In genomic region chr2:213271947-213272346, GRCh38 we compare ENCODE assay signal across 35 cellular contexts.
"Had no signal": no experiment of that assay in that cellular context is flagged by ENCODE, and none has a peak within 500 bp of the region (broad histone marks: within the 10 kb centered on the region; RNA-seq: fewer than 3 reads in every experiment).

No MANE protein-coding gene starts in this region.

- H3K4me3 ChIP-seq: MG63 had no signal

- H3K27me3 ChIP-seq: MG63 had no signal

- H3K36me3 ChIP-seq: MG63 had no signal

- DNase-seq: MG63, MM.1S, MV-4-11, NCI-H1092, NCI-H1092 treated with DMSO at 0.1 percent for 48 hours, NCI-H1105, NCI-H1105 treated with DMSO at 0.1 percent for 48 hours, NCI-H1417, NCI-H1417 treated with DMSO at 0.1 percent for 48 hours, NCI-H1436 treated with DMSO at 0.1 percent for 48 hours, NCI-H146, NCI-H1694, NCI-H1694 treated with DMSO at 0.1 percent for 48 hours, NCI-H187, NCI-H187 treated with DMSO at 0.1 percent for 48 hours, NCI-H1930, NCI-H2029, NCI-H2029 treated with DMSO at 0.1 percent for 48 hours, NCI-H2081, NCI-H2081 treated with DMSO at 0.1 percent for 48 hours, NCI-H2107, NCI-H2171, NCI-H2171 treated with DMSO at 0.1 percent for 48 hours, NCI-H2227 treated with DMSO at 0.1 percent for 48 hours, NCI-H226, NCI-H345, NCI-H446, NCI-H446 treated with DMSO at 0.1 percent for 48 hours, NCI-H510A, NCI-H510A treated with DMSO at 0.1 percent for 48 hours, NCI-H524, NCI-H524 treated with DMSO at 0.1 percent for 48 hours, NCI-H526, NCI-H526 treated with DMSO at 0.1 percent for 48 hours, NCI-H69 had no signal
